In the genomic region with DNA sequence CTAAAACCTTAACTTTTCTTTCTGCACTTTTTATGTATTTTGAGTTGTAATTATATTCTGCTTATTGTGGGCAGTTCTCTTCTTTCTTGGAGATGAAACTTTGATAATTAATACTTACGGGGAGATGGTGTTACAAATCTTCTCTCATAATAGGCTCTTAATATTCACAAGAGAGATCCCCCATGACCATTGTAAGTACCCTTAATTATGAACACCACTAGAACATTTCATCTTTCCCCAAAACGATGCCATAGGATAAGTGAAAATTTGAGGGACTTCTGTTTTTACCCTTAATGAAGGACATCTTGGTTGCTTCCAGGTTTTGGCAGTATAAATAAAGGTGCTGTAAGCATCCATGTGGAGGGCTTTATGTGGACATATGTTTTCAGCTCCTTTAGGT, we compare ENCODE assay signal across 11 cellular contexts.
DNase-seq lines count a peak whose midpoint lies in the region; ATAC-seq and TF ChIP-seq lines count a peak whose summit lies in the region.
"Had no signal": no experiment of that assay in that cellular context is flagged by ENCODE, and none has a peak within 500 bp of the region (broad histone marks: within the 10 kb centered on the region; RNA-seq: fewer than 3 reads in every experiment).

No MANE protein-coding gene starts in this region.

- no peak overlapping the region for H3K27ac ChIP-seq in CD4-positive, alpha-beta T cell (ENCODE audit: low read depth, low read length)

- H3K9me3 Mint-ChIP-seq in CD4-positive, alpha-beta T cell, result peaks cover 3% of the 10 kb centered on the region
- H3K9me3 Mint-ChIP-seq in chondrocyte (ENCODE audit: low read depth) (peaks cover 4% of the 10 kb centered on the region), osteocyte (ENCODE audit: unreplicated experiment) (no peaks in the 10 kb centered on the region)

- TF ChIP-seq CTCF in CD4-positive, alpha-beta T cell (IDR thresholded peaks at IDR 0.05), result no peak
- TF ChIP-seq CTCF in chondrocyte (IDR thresholded peaks at IDR 0.05), result no peak
- no peak for TF ChIP-seq CTCF in osteocyte (IDR thresholded peaks at IDR 0.05)

- CTCF ChIA-PET in CD4-positive, alpha-beta T cell (lab: Charles Lee), result no interaction called here

- no peak for ATAC-seq in CD4-positive, alpha-beta T cell (ENCODE audit: poor library complexity)

- intact Hi-C loops in CD4-positive, alpha-beta T cell (cut with DNase I, micrococcal nuclease), result loop anchor here (5.0 kb wide), 2 partner anchors 38 to 58 kb away; no protein-coding TSS in a partner anchor

- no peaks in the 10 kb centered on the region for H3K27me3 Mint-ChIP-seq in CD4-positive, alpha-beta T cell
- H3K27me3 Mint-ChIP-seq in chondrocyte (ENCODE audit: low read depth), result no peaks in the 10 kb centered on the region
- no peaks in the 10 kb centered on the region for H3K27me3 Mint-ChIP-seq in osteocyte (ENCODE audit: unreplicated experiment)

- H3K4me3 Mint-ChIP-seq in CD4-positive, alpha-beta T cell, result peak overlapping the region; percentile 71
- H3K4me3 Mint-ChIP-seq in chondrocyte (ENCODE audit: unreplicated experiment) (peak overlapping the region; percentile 54), osteocyte (ENCODE audit: unreplicated experiment) (peak overlapping the region; percentile 66)

- H3K27me3 ChIP-seq in CD4-positive, alpha-beta T cell (ENCODE audit: control insufficient read depth, insufficient read depth, low read length), result no peaks in the 10 kb centered on the region

- H3K4me1 Mint-ChIP-seq in CD4-positive, alpha-beta T cell (ENCODE audit: low read depth), result peaks cover 84% of the 10 kb centered on the region
- H3K4me1 Mint-ChIP-seq in chondrocyte (ENCODE audit: low read depth) (peaks cover 75% of the 10 kb centered on the region), osteocyte (ENCODE audit: unreplicated experiment) (peaks cover 66% of the 10 kb centered on the region)

- peaks cover 26% of the 10 kb centered on the region for H3K36me3 Mint-ChIP-seq in CD4-positive, alpha-beta T cell (ENCODE audit: low read depth)
- H3K36me3 Mint-ChIP-seq in chondrocyte (ENCODE audit: low read depth) (no peaks in the 10 kb centered on the region), osteocyte (ENCODE audit: unreplicated experiment) (peaks cover 5% of the 10 kb centered on the region)

- POLR2A ChIA-PET in CD4-positive, alpha-beta T cell (lab: Charles Lee), result interaction anchor here (0.6 to 4.3 kb wide), 2 partner anchors 59 to 232 kb away, joined by 3 to 32 read pairs; a partner anchor contains a TSS

- DNase-seq in CD4-positive, alpha-beta T cell, result no peak
- DNase-seq in NCI-H69 (lab: John Stamatoyannopoulos, UW), result peak; percentile 9
- no peak for DNase-seq in chondrocyte (ENCODE audit: low spot score)
- no peak for DNase-seq in osteocyte (ENCODE audit: extremely low spot score, unreplicated experiment)
- DNase-seq in stimulated activated CD4-positive, alpha-beta T cell treated with anti-CD3 and anti-CD28 coated beads, Interleukin-2, amount 100 ng/mL, for 24 hours, result no peak
- no peak for DNase-seq in NCI-H2029 (lab: John Stamatoyannopoulos, UW)
- no peak for DNase-seq in COLO829 (ENCODE audit: low spot score)
- no peak for DNase-seq in RPMI8226
- DNase-seq: anterior cingulate cortex, NCI-H1436, retina had no signal

- H3K27ac Mint-ChIP-seq in CD4-positive, alpha-beta T cell, result peak overlapping the region; percentile 3
- peak overlapping the region; percentile 81 for H3K27ac Mint-ChIP-seq in chondrocyte (ENCODE audit: unreplicated experiment)
- H3K27ac Mint-ChIP-seq in osteocyte (ENCODE audit: unreplicated experiment), result peak overlapping the region; percentile 87

- no peaks in the 10 kb centered on the region for H3K9me3 ChIP-seq in CD4-positive, alpha-beta T cell (ENCODE audit: control insufficient read depth, low read length)

Comparison
In these comparisons a context has a peak if more than half of its experiments do, and no peak if none do; other contexts are left out.
1. H3K27ac Mint-ChIP-seq: peak in every context shown above with its lines; median percentile 87 in osteocyte; 81 in chondrocyte; 3 in CD4-positive, alpha-beta T cell.